ENCODE assay signal across 11 cellular contexts in the genomic region with DNA sequence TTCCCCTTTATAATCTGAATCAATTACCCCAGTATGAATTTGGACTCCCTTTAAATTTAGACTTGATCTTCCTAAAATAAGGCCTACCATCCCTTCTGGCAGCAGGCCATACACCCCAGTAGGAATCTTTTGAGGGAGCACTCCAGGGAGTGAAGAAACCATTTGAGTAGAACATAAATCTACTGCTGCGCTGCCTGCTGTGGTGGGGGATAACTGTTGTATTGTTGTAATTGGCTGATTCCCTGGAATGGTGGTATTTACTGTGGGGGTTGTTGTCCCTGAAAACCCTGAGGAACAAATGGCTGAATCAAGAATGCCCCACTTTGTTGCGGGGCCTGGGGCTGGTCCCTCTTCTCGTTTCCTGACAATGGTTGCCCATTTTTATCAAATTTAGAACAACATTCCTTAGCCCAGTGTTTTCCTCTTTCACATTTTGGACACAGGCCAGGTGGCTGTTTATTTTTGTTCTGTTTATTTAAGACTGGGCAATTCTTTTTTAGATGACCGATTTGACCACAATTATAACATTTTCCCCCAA. TPM values are rescaled to one million over a fixed set of nuclear protein-coding genes. Genes with fewer than 3 reads are reported as not detected.
A peak's percentile ranks its signal among the peaks of the same experiment; 100 is the strongest.
DNase-seq lines count a peak whose midpoint lies in the region; ATAC-seq, FAIRE-seq and TF ChIP-seq lines count a peak whose summit lies in the region.
"Not testable (repeated sequence)": the region's sequence is repeated elsewhere in the genome, so short reads cannot be mapped to it uniquely, and the experiment has no call there.
"Had no signal": no experiment of that assay in that cellular context is flagged by ENCODE, and none has a peak within 500 bp of the region (broad histone marks: within the 10 kb centered on the region; RNA-seq: fewer than 3 reads in every experiment).

No MANE protein-coding gene starts in this region.

- not testable (repeated sequence) for H3K27me3 Mint-ChIP-seq in CD4-positive, alpha-beta T cell

- H3K4me1 ChIP-seq in HEK293 (ENCODE audit: control insufficient read depth, insufficient read depth, low read length); GM12878 (ENCODE audit: control insufficient read depth, insufficient read depth, low read length): not testable (repeated sequence)
- H3K4me1 ChIP-seq in iPS-20b (ENCODE audit: insufficient read depth, low read length): peaks cover 18% of the 10 kb centered on the region; the same call in 1 of the 2 replicates
- peaks cover 0 to 21% (median 11%) of the 10 kb centered on the region in 4 donors for H3K4me1 ChIP-seq in tibial artery

- not testable (repeated sequence) for TF ChIP-seq CTCF in CD4-positive, alpha-beta T cell (IDR thresholded peaks at IDR 0.05); HEK293 (tag by site-specific recombination; IDR thresholded peaks at IDR 0.05); VCaP (conservative IDR thresholded peaks at IDR 0.05); GM12878 (IDR thresholded peaks at IDR 0.05 in 2 of 3, conservative IDR thresholded peaks at IDR 0.05 in 1 of 3; ENCODE audit: control insufficient read depth in 2 of 3, extremely low read depth in 1 of 3, insufficient read depth in 1 of 3, low read depth in 3 of 3, low read length in 3 of 3); tibial artery (IDR thresholded peaks at IDR 0.05)

- H3K4me3 ChIP-seq in HEK293 (ENCODE audit: low read depth, low read length); GM12878; tibial artery: not testable (repeated sequence)
- peak overlapping the region; percentile 36; the same call in 1 of the 2 replicates for H3K4me3 ChIP-seq in iPS-20b (ENCODE audit: low read length)

- TF ChIP-seq EP300 in GM12878 (IDR thresholded peaks at IDR 0.05; ENCODE audit: borderline replicate concordance in 1 of 2, control insufficient read depth in 1 of 2, low read depth in 2 of 2, low read length in 2 of 2): not testable (repeated sequence)

- H2AFZ ChIP-seq in GM12878 (ENCODE audit: control insufficient read depth, low read depth, low read length): not testable (repeated sequence)

- DNase-seq in CD4-positive, alpha-beta T cell; GM12878 (ENCODE audit: low read depth, low spot score); tibial artery: not testable (repeated sequence)
- peak; percentile 3 for DNase-seq in NCI-H146 treated with DMSO at 0.1 percent for 48 hours (lab: John Stamatoyannopoulos, UW; ENCODE audit: unreplicated experiment)

- H3K27ac Mint-ChIP-seq in CD4-positive, alpha-beta T cell: peak overlapping the region; percentile 3

- H3K27me3 ChIP-seq in CD4-positive, alpha-beta T cell (ENCODE audit: control insufficient read depth, insufficient read depth, low read length); GM12878 (replicated peaks in 1 of 2; ENCODE audit: control insufficient read depth in 2 of 2, insufficient read depth in 2 of 2, low read length in 1 of 2); iPS-20b (ENCODE audit: insufficient read depth, low read length); tibial artery: not testable (repeated sequence)

- H3K9ac ChIP-seq in GM12878 (ENCODE audit: control insufficient read depth, insufficient read depth, low read length): not testable (repeated sequence)
- peak overlapping the region; percentile 46; the same call in 1 of the 2 replicates for H3K9ac ChIP-seq in iPS-20b (ENCODE audit: low read depth, low read length)

- RAD21 ChIA-PET in GM12878 (lab: Charles Lee; ENCODE audit: unreplicated experiment): not testable (repeated sequence)

- POLR2A ChIA-PET in CD4-positive, alpha-beta T cell (lab: Charles Lee); HEK293 (lab: Yijun Ruan, JAX); GM12878 (lab: Charles Lee): not testable (repeated sequence)

- ATAC-seq in CD4-positive, alpha-beta T cell (ENCODE audit: poor library complexity); GM12878: not testable (repeated sequence)

- TF ChIP-seq POLR2A in GM12878 (IDR thresholded peaks at IDR 0.05; ENCODE audit: low read depth, low read length): not testable (repeated sequence)

- H3K79me2 ChIP-seq in GM12878 (ENCODE audit: control insufficient read depth, insufficient read depth, low read length): not testable (repeated sequence)

- H3K27ac ChIP-seq in CD4-positive, alpha-beta T cell (ENCODE audit: low read depth, low read length); HEK293 (ENCODE audit: extremely low read depth, low read depth, low read length); GM12878 (ENCODE audit: control insufficient read depth, insufficient read depth); iPS-20b (ENCODE audit: low read length): not testable (repeated sequence)
- H3K27ac ChIP-seq in VCaP (peak overlapping the region; percentile 10; the same call in 1 of the 2 replicates), tibial artery (peak overlapping the region; percentile 48 to 57)

- not testable (repeated sequence) for BruUV-seq in GM12878 (replicated peaks; lab: Mats Ljungman, UMichigan)

- not testable (repeated sequence) for H4K20me1 ChIP-seq in GM12878 (ENCODE audit: control insufficient read depth, insufficient read depth)

- SMC1A ChIA-PET in GM12878 (lab: Charles Lee; ENCODE audit: uncharacterized antibody, unreplicated experiment): interaction anchor here (0.9 to 1.6 kb wide), 3 partner anchors 49 to 97 kb away, joined by 3 to 11 read pairs (median 3); no protein-coding TSS in a partner anchor

- FAIRE-seq in GM12878 (lab: Jason Lieb, UNC): not testable (repeated sequence)

- 73% methylated on average over 4 of the region's 4 CpGs for WGBS in GM12878 (ENCODE audit: insufficient coverage, insufficient replicate concordance, low lambda C conversion rate, missing lambda C conversion rate)

- not testable (repeated sequence) for H3K36me3 Mint-ChIP-seq in CD4-positive, alpha-beta T cell (ENCODE audit: low read depth)

- CTCF ChIA-PET in CD4-positive, alpha-beta T cell (lab: Charles Lee): interaction anchor here (2.4 kb wide), 1 partner anchor 78 kb away, joined by 9 read pairs; no protein-coding TSS in a partner anchor
- CTCF ChIA-PET in HEK293 (lab: Yijun Ruan, JAX): interaction anchor here (0.9 to 1.2 kb wide), 2 partner anchors 96 to 149 kb away, joined by 3 read pairs; a partner anchor contains a TSS
- CTCF ChIA-PET in GM12878 (lab: Yijun Ruan, JAX): interaction anchor here (0.7 to 5.3 kb wide), 5 partner anchors 94 to 295 kb away, joined by 3 to 33 read pairs (median 5); a partner anchor contains a TSS

- in situ Hi-C loops in GM12878 (cut with MboI): loop anchor here (5.0 kb wide), 2 partner anchors 36 to 74 kb away; no protein-coding TSS in a partner anchor

- intact Hi-C loops in CD4-positive, alpha-beta T cell (cut with DNase I, micrococcal nuclease): loop anchor here in 1 of 2 experiments (5.0 to 10.0 kb wide), 3 partner anchors 58 to 284 kb away; a partner anchor contains a TSS
- intact Hi-C loops in GM12878 (cut with micrococcal nuclease; ENCODE audit: unreplicated experiment) (loop anchor here (10.0 kb wide), 1 partner anchor 202 kb away; a partner anchor contains a TSS), tibial artery (cut with DNase I; ENCODE audit: low total_unique reads) (loop anchor here (5.0 kb wide), 1 partner anchor 94 kb away; no protein-coding TSS in a partner anchor)

- H3K4me1 Mint-ChIP-seq in CD4-positive, alpha-beta T cell (ENCODE audit: low read depth): peaks cover 36% of the 10 kb centered on the region

- not testable (repeated sequence) for H3K36me3 ChIP-seq in HEK293 (ENCODE audit: control insufficient read depth in 2 of 2, insufficient read depth in 1 of 2, low read length in 2 of 2); GM12878 (ENCODE audit: control insufficient read depth in 2 of 2, insufficient read depth in 2 of 2, low read length in 1 of 2); iPS-20b (ENCODE audit: insufficient read depth, low read depth, low read length); tibial artery

- TF ChIP-seq RAD21 in GM12878 (IDR thresholded peaks at IDR 0.05; ENCODE audit: insufficient read depth, low read depth, low read length): not testable (repeated sequence)

- H3K4me3 Mint-ChIP-seq in CD4-positive, alpha-beta T cell: not testable (repeated sequence)

- H3K4me2 ChIP-seq in GM12878 (ENCODE audit: control insufficient read depth, insufficient read depth): 0 out of 2 replicates have a peak overlapping the region, but pooled peaks have one; percentile 3

- H3K9me3 ChIP-seq in CD4-positive, alpha-beta T cell (ENCODE audit: control insufficient read depth, low read length); HEK293 (ENCODE audit: control insufficient read depth, insufficient read depth, low read depth, low read length); GM12878 (replicated peaks; ENCODE audit: control insufficient read depth, insufficient read depth, low read length); iPS-20b (ENCODE audit: insufficient read depth, low read depth, low read length); tibial artery: not testable (repeated sequence)

- H3K9me3 Mint-ChIP-seq in CD4-positive, alpha-beta T cell: not testable (repeated sequence)

RNA-seq across cellular contexts. Expression of a gene that starts 24.1 kb away (rescaled TPM):
- total RNA-seq in CD4-positive, alpha-beta T cell: 1 to 10 TPM; 8.3 to 8.7 TPM
- 10.2 and 10.4 TPM in 2 replicates for total RNA-seq in GM12878 (2013; cell fraction: nucleolus; rRNA removed)
- 31.1 and 41.7 TPM in 2 replicates for total RNA-seq in GM12878 (2014; rRNA removed)
- total RNA-seq in GM12878 (2014; rRNA removed; fragmentation: Illumina TruSeq; extraction: Trizol): 22.0 and 24.0 TPM in 2 replicates
- total RNA-seq in GM12878 (2021): 21.5 and 24.9 TPM in 2 replicates
- polyA plus RNA-seq in GM12878 (2011; ENCODE audit: low read depth): 9.5 TPM
- polyA plus RNA-seq in GM12878 (2011; rRNA removed): 7.0 and 10.5 TPM in 2 replicates
- polyA plus RNA-seq in GM12878 (2011; cell fraction: cytosol; rRNA removed): 13.7 TPM in 2 replicates
- polyA plus RNA-seq in GM12878 (2011; cell fraction: nucleus; rRNA removed): 13.5 and 14.0 TPM in 2 replicates
- 12.8 and 17.4 TPM in 2 replicates for polyA plus RNA-seq in GM12878 (2012)
- 20.6 and 28.1 TPM in 2 replicates for polyA plus RNA-seq in GM12878 (2014; fragmentation: Illumina TruSeq; extraction: Trizol)
- 1 to 10 TPM; 2.8 to 6.8 TPM for polyA plus RNA-seq in GM12878 (2014; fragmentation: Nextera tagmentation; extraction: Ambion mirVana)
- polyA plus RNA-seq in GM12878 (2014; rRNA removed): 40.5 and 49.3 TPM in 2 replicates
- polyA plus RNA-seq in GM12878 (2016; fragmentation: Nextera tagmentation; extraction: Ambion mirVana): 10 to 100 TPM; 27.5 to 33.1 TPM
- polyA minus RNA-seq in GM12878 (2011; rRNA and poly(A)+ RNA removed): 6.5 and 13.2 TPM in 2 replicates
- polyA minus RNA-seq in GM12878 (2011; cell fraction: cytosol; rRNA and poly(A)+ RNA removed): 2.3 and 7.8 TPM in 2 replicates
- polyA minus RNA-seq in GM12878 (2011; cell fraction: nucleus; rRNA and poly(A)+ RNA removed): 4.8 and 7.9 TPM in 2 replicates

RNA-seq across cellular contexts. Expression of a gene that starts 39.0 kb away (rescaled TPM):
- total RNA-seq in CD4-positive, alpha-beta T cell: under 1 TPM; 0.05 to 0.11 TPM
- total RNA-seq in GM12878 (2013; cell fraction: nucleolus; rRNA removed): 1.6 and 2.5 TPM in 2 replicates
- 0.17 and 0.27 TPM in 2 replicates for total RNA-seq in GM12878 (2014; rRNA removed)
- 0.09 and 0.14 TPM in 2 replicates for total RNA-seq in GM12878 (2014; rRNA removed; fragmentation: Illumina TruSeq; extraction: Trizol)
- total RNA-seq in GM12878 (2021): 0.26 and 0.72 TPM in 2 replicates
- not detected for polyA plus RNA-seq in GM12878 (2011; ENCODE audit: low read depth)
- polyA plus RNA-seq in GM12878 (2011; rRNA removed): 0.22 and 0.26 TPM in 2 replicates
- polyA plus RNA-seq in GM12878 (2011; cell fraction: cytosol; rRNA removed): 0.21 and 0.27 TPM in 2 replicates
- polyA plus RNA-seq in GM12878 (2011; cell fraction: nucleus; rRNA removed): 5.1 and 5.4 TPM in 2 replicates
- polyA plus RNA-seq in GM12878 (2012): 0.15 and 0.17 TPM in 2 replicates
- 0.08 and 0.13 TPM in 2 replicates for polyA plus RNA-seq in GM12878 (2014; fragmentation: Illumina TruSeq; extraction: Trizol)
- not detected for polyA plus RNA-seq in GM12878 (2014; fragmentation: Nextera tagmentation; extraction: Ambion mirVana)
- polyA plus RNA-seq in GM12878 (2014; rRNA removed): 0.32 and 0.33 TPM in 2 replicates
- polyA plus RNA-seq in GM12878 (2016; fragmentation: Nextera tagmentation; extraction: Ambion mirVana): under 1 TPM in 1 of 2 experiments, not detected in 1; 0.25 TPM
- 0.15 and 1.2 TPM in 2 replicates for polyA minus RNA-seq in GM12878 (2011; rRNA and poly(A)+ RNA removed)
- polyA minus RNA-seq in GM12878 (2011; cell fraction: cytosol; rRNA and poly(A)+ RNA removed): not detected in 2 replicates
- polyA minus RNA-seq in GM12878 (2011; cell fraction: nucleus; rRNA and poly(A)+ RNA removed): 0.60 and 0.96 TPM in 2 replicates
- total RNA-seq: HFFc6 had no signal
- polyA plus RNA-seq: CD4-positive, CD25-positive, alpha-beta regulatory T cell had no signal

RNA-seq across cellular contexts. Expression of a gene that starts 58.6 kb away (rescaled TPM):
- total RNA-seq in CD4-positive, alpha-beta T cell: not detected
- total RNA-seq in GM12878 (2013; cell fraction: nucleolus; rRNA removed): not detected in 2 replicates
- total RNA-seq in GM12878 (2014; rRNA removed) (not detected in 2 replicates), GM12878 (2014; rRNA removed; fragmentation: Illumina TruSeq; extraction: Trizol) (not detected in 2 replicates), GM12878 (2021) (0.13 and 0.18 TPM in 2 replicates)
- 0.64 TPM for polyA plus RNA-seq in GM12878 (2011; ENCODE audit: low read depth)
- polyA plus RNA-seq in GM12878 (2011; rRNA removed) (0.07 TPM in 1 of 2 replicates, not detected in the other), GM12878 (2014; fragmentation: Illumina TruSeq; extraction: Trizol) (0.43 TPM in 1 of 2 replicates, not detected in the other), GM12878 (2014; fragmentation: Nextera tagmentation; extraction: Ambion mirVana) (under 1 TPM in 1 of 2 experiments, not detected in 1; 0.06 TPM), GM12878 (2014; rRNA removed) (0.15 and 0.25 TPM in 2 replicates), GM12878 (2016; fragmentation: Nextera tagmentation; extraction: Ambion mirVana) (under 1 TPM; 0.32 to 0.42 TPM)
- 0.05 and 0.12 TPM in 2 replicates for polyA plus RNA-seq in GM12878 (2011; cell fraction: cytosol; rRNA removed)
- polyA plus RNA-seq in GM12878 (2011; cell fraction: nucleus; rRNA removed): 0.13 and 0.25 TPM in 2 replicates
- polyA plus RNA-seq in GM12878 (2012): 0.21 and 0.24 TPM in 2 replicates
- 0.05 TPM in 1 of 2 replicates, not detected in the other for polyA minus RNA-seq in GM12878 (2011; rRNA and poly(A)+ RNA removed)
- not detected in 2 replicates for polyA minus RNA-seq in GM12878 (2011; cell fraction: cytosol; rRNA and poly(A)+ RNA removed)
- not detected in 2 replicates for polyA minus RNA-seq in GM12878 (2011; cell fraction: nucleus; rRNA and poly(A)+ RNA removed)
- total RNA-seq: CD4-positive, CD25-positive, alpha-beta regulatory T cell; HFFc6; HT1080; K562 had no signal
- polyA plus RNA-seq: CD4-positive, CD25-positive, alpha-beta regulatory T cell; K562 had no signal

RNA-seq across cellular contexts. Expression of a gene that starts 59.2 kb away (rescaled TPM):
- total RNA-seq in CD4-positive, alpha-beta T cell: 1 to 10 TPM; 6.6 to 6.7 TPM
- total RNA-seq in GM12878 (2013; cell fraction: nucleolus; rRNA removed): 8.8 and 9.4 TPM in 2 replicates
- total RNA-seq in GM12878 (2014; rRNA removed) (35.7 and 38.1 TPM in 2 replicates), GM12878 (2014; rRNA removed; fragmentation: Illumina TruSeq; extraction: Trizol) (18.2 and 19.7 TPM in 2 replicates), GM12878 (2021) (24.3 TPM in 2 replicates)
- 16.7 TPM for polyA plus RNA-seq in GM12878 (2011; ENCODE audit: low read depth)
- polyA plus RNA-seq in GM12878 (2011; rRNA removed) (10.1 and 12.2 TPM in 2 replicates), GM12878 (2014; fragmentation: Illumina TruSeq; extraction: Trizol) (16.6 and 20.1 TPM in 2 replicates), GM12878 (2014; fragmentation: Nextera tagmentation; extraction: Ambion mirVana) (1 to 10 TPM; 2.4 to 8.2 TPM), GM12878 (2014; rRNA removed) (31.6 and 36.0 TPM in 2 replicates), GM12878 (2016; fragmentation: Nextera tagmentation; extraction: Ambion mirVana) (10 to 100 TPM; 32.9 to 33.4 TPM)
- polyA plus RNA-seq in GM12878 (2011; cell fraction: cytosol; rRNA removed): 20.8 and 21.3 TPM in 2 replicates
- polyA plus RNA-seq in GM12878 (2011; cell fraction: nucleus; rRNA removed): 12.5 and 15.2 TPM in 2 replicates
- 22.2 and 24.0 TPM in 2 replicates for polyA plus RNA-seq in GM12878 (2012)
- 6.7 and 7.4 TPM in 2 replicates for polyA minus RNA-seq in GM12878 (2011; rRNA and poly(A)+ RNA removed)
- 3.7 and 5.0 TPM in 2 replicates for polyA minus RNA-seq in GM12878 (2011; cell fraction: cytosol; rRNA and poly(A)+ RNA removed)
- 4.2 and 5.1 TPM in 2 replicates for polyA minus RNA-seq in GM12878 (2011; cell fraction: nucleus; rRNA and poly(A)+ RNA removed)
